In the genomic region with DNA sequence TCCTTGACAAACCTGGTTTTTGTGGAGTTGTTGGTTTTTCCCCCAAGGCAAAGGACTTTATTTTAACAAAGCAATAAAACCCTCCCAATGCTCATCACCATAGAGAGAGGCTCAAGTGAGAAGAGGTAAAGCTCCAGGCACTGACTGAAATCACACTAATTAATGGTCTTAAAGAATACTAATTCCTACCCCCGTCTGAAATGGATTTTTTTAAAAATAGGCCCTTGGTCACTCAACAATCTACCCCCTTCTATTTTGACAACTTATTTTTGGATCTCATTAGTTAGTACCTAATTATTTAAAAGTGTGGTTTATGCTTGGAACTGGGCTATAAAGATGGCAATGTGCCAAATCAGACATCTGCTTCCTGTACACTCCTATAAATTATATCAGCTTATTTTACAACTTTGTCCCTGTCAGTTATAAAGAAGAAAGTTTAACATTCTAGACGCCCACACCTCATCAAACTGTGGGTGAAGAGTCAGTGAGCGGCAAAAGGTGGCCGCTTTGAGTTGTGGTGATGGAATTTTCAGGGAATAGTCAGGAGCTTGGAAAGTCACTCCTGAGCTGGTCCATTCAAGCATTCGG, we compare ENCODE assay signal across 28 cellular contexts. TPM values are rescaled to one million over a fixed set of nuclear protein-coding genes. Genes with fewer than 3 reads are reported as not detected.
DNase-seq lines count a peak whose midpoint lies in the region; ATAC-seq, FAIRE-seq and TF ChIP-seq lines count a peak whose summit lies in the region.
"Had no signal": no experiment of that assay in that cellular context is flagged by ENCODE, and none has a peak within 500 bp of the region (broad histone marks: within the 10 kb centered on the region; RNA-seq: fewer than 3 reads in every experiment).

No MANE protein-coding gene starts in this region.

- H3K4me3 ChIP-seq in astrocyte (ENCODE audit: insufficient read depth, low read depth, low read length) (no peak overlapping the region), keratinocyte (ENCODE audit: control insufficient read depth in 2 of 3, extremely low read depth in 1 of 3, insufficient read depth in 2 of 3, low read depth in 1 of 3, low read length in 3 of 3) (no peak overlapping the region)
- H3K4me3 ChIP-seq: ascending aorta, esophagus squamous epithelium, left lung, MG63, spleen, stomach had no signal

- H3K4me1 Mint-ChIP-seq in astrocyte (ENCODE audit: low read depth, unreplicated experiment) = peaks cover 47% of the 10 kb centered on the region
- H3K4me1 Mint-ChIP-seq in type B pancreatic cell (ENCODE audit: unreplicated experiment) = peaks cover 71% of the 10 kb centered on the region

- peak; percentile 26 for DNase-seq in DMS53 (lab: John Stamatoyannopoulos, UW)
- DNase-seq in DMS53 treated with DMSO at 0.1 percent for 48 hours (lab: John Stamatoyannopoulos, UW; ENCODE audit: unreplicated experiment) = no peak
- peak; percentile 20 for DNase-seq in astrocyte (ENCODE audit: low read depth)
- DNase-seq in keratinocyte (ENCODE audit: low read depth, low spot score) = no peak
- DNase-seq in type B pancreatic cell (ENCODE audit: extremely low spot score, unreplicated experiment) = no peak
- no peak for DNase-seq in activated gamma-delta T cell treated with Interleukin-2 at 50 U/mL for 16 hours
- DNase-seq in posterior vena cava (ENCODE audit: low spot score) = no peak
- DNase-seq: 8988T; activated CD4-positive, alpha-beta T cell treated with anti-CD3 and anti-CD28 coated beads for 1 hour; activated T-cell treated with anti-CD3 and anti-CD28 coated beads, Interleukin-2, amount 50 U/mL, for 72 hours; BE2C; effector memory CD8-positive, alpha-beta T cell; esophagus squamous epithelium; IMR-90; left lung; MG63; NCI-H187 treated with DMSO at 0.1 percent for 48 hours; NCI-H446; spleen; stomach; T1000; trophoblast cell had no signal

- H3K27ac ChIP-seq in astrocyte (ENCODE audit: low read depth, low read length) (no peak overlapping the region), keratinocyte (ENCODE audit: control insufficient read depth, insufficient read depth, low read length) (peak overlapping the region; percentile 84)
- H3K27ac ChIP-seq: ascending aorta, HL-60, left lung, spleen, stomach had no signal

- peaks cover 52% of the 10 kb centered on the region for H3K79me2 ChIP-seq in astrocyte (ENCODE audit: insufficient read depth, low read length)
- H3K79me2 ChIP-seq in keratinocyte (ENCODE audit: control insufficient read depth, insufficient read depth, low read length) = peaks cover 13% of the 10 kb centered on the region

- no peak for FAIRE-seq in astrocyte (lab: Jason Lieb, UNC)
- peak; percentile 43 for FAIRE-seq in keratinocyte (lab: Jason Lieb, UNC)
- FAIRE-seq: G401.6 had no signal

- H3K9me1 ChIP-seq in keratinocyte (ENCODE audit: control insufficient read depth, extremely low read depth, insufficient read depth, low read length) = no peaks in the 10 kb centered on the region

- H3K36me3 Mint-ChIP-seq in astrocyte (ENCODE audit: low read depth, unreplicated experiment) = peaks cover 4% of the 10 kb centered on the region
- H3K36me3 Mint-ChIP-seq in type B pancreatic cell = peaks cover 34% of the 10 kb centered on the region
- H3K36me3 Mint-ChIP-seq: activated naive CD4-positive, alpha-beta T cell treated with anti-CD3 and anti-CD28 coated beads, Interleukin-2, amount 50 U/mL, for 24 hours had no signal

- H3K9ac ChIP-seq in astrocyte (ENCODE audit: low read length) = no peak overlapping the region
- no peak overlapping the region for H3K9ac ChIP-seq in keratinocyte (ENCODE audit: control insufficient read depth, extremely low read depth, insufficient read depth, low read length)

- H3K4me1 ChIP-seq in astrocyte (ENCODE audit: insufficient read depth, low read length) (peaks cover 13% of the 10 kb centered on the region), keratinocyte (ENCODE audit: control insufficient read depth, extremely low read depth, insufficient read depth, low read length) (peaks cover 34% of the 10 kb centered on the region)
- H3K4me1 ChIP-seq: BE2C, left lung had no signal

- no peaks in the 10 kb centered on the region for H3K27me3 ChIP-seq in astrocyte (ENCODE audit: insufficient read depth, low read length)
- H3K27me3 ChIP-seq in keratinocyte (ENCODE audit: control insufficient read depth, extremely low read depth, insufficient read depth, low read length) = no peaks in the 10 kb centered on the region
- H3K27me3 ChIP-seq: ascending aorta, MG63 had no signal

- no peak overlapping the region for H3K4me3 Mint-ChIP-seq in astrocyte (ENCODE audit: unreplicated experiment)
- H3K4me3 Mint-ChIP-seq in type B pancreatic cell = peak overlapping the region; percentile 20
- H3K4me3 Mint-ChIP-seq: activated naive CD4-positive, alpha-beta T cell treated with anti-CD3 and anti-CD28 coated beads, Interleukin-2, amount 50 U/mL, for 24 hours; effector memory CD8-positive, alpha-beta T cell had no signal

- H3K9me3 ChIP-seq in astrocyte (ENCODE audit: insufficient read depth, low read depth, low read length) = no peaks in the 10 kb centered on the region
- no peaks in the 10 kb centered on the region for H3K9me3 ChIP-seq in keratinocyte (ENCODE audit: control insufficient read depth, low read depth, low read length)
- H3K9me3 ChIP-seq: ascending aorta, BE2C, esophagus squamous epithelium, left lung, MG63, spleen, stomach had no signal

- H2AFZ ChIP-seq in astrocyte (ENCODE audit: low read depth, low read length) (no peak overlapping the region), keratinocyte (ENCODE audit: control insufficient read depth, low read length) (no peak overlapping the region)

- TF ChIP-seq CTCF in astrocyte (IDR thresholded peaks at IDR 0.05; ENCODE audit: insufficient read depth, low read depth, low read length) (no peak), keratinocyte (optimal IDR thresholded peaks at IDR 0.05 in 1 of 3, IDR thresholded peaks at IDR 0.05 in 1 of 3, conservative IDR thresholded peaks at IDR 0.05 in 1 of 3; ENCODE audit: extremely low read depth in 1 of 3, insufficient read depth in 2 of 3, low read length in 3 of 3) (no peak), type B pancreatic cell (conservative IDR thresholded peaks at IDR 0.05) (no peak)

- dilution Hi-C loops in keratinocyte (cut with MboI; ENCODE audit: extremely low pct_ligation_motif_present, low sequenced_read_pairs) = no loop called here

- intact Hi-C loops in posterior vena cava (cut with DNase I) = no loop called here

- H3K4me2 ChIP-seq in astrocyte (ENCODE audit: low read length) = no peak overlapping the region
- H3K4me2 ChIP-seq in keratinocyte (ENCODE audit: control insufficient read depth, extremely low read depth, insufficient read depth, low read depth, low read length) = peak overlapping the region; percentile 98

- no peak for ATAC-seq in HG03039 (IDR thresholded peaks at IDR 0.05; ENCODE audit: unreplicated experiment)
- ATAC-seq: activated T-cell treated with anti-CD3 and anti-CD28 coated beads, Interleukin-2, amount 50 U/mL, for 72 hours; effector memory CD8-positive, alpha-beta T cell; left lung had no signal

- H4K20me1 ChIP-seq in astrocyte (ENCODE audit: insufficient read depth, low read length) (peaks cover 7% of the 10 kb centered on the region), keratinocyte (ENCODE audit: control insufficient read depth, extremely low read depth, insufficient read depth, low read length) (no peaks in the 10 kb centered on the region)

- peaks cover 1% of the 10 kb centered on the region for H3K36me3 ChIP-seq in astrocyte (ENCODE audit: insufficient read depth, low read length)
- peaks cover 0 to 2% of the 10 kb centered on the region in 2 experiments for H3K36me3 ChIP-seq in keratinocyte (ENCODE audit: control insufficient read depth in 2 of 2, extremely low read depth in 1 of 2, insufficient read depth in 2 of 2, low read length in 2 of 2)
- H3K36me3 ChIP-seq: BE2C, esophagus squamous epithelium, left lung, MG63, spleen, stomach had no signal

- H3K27ac Mint-ChIP-seq in astrocyte (ENCODE audit: unreplicated experiment) = no peak overlapping the region
- H3K27ac Mint-ChIP-seq in type B pancreatic cell = peak overlapping the region; percentile 9
- H3K27ac Mint-ChIP-seq: activated naive CD4-positive, alpha-beta T cell treated with anti-CD3 and anti-CD28 coated beads, Interleukin-2, amount 50 U/mL, for 24 hours; activated T-cell treated with anti-CD3 and anti-CD28 coated beads, Interleukin-2, amount 50 U/mL, for 72 hours had no signal

- H3K9me3 Mint-ChIP-seq in astrocyte (ENCODE audit: unreplicated experiment) (no peaks in the 10 kb centered on the region), type B pancreatic cell (no peaks in the 10 kb centered on the region)
- H3K9me3 Mint-ChIP-seq: activated naive CD4-positive, alpha-beta T cell treated with anti-CD3 and anti-CD28 coated beads, Interleukin-2, amount 50 U/mL, for 24 hours; activated T-cell treated with anti-CD3 and anti-CD28 coated beads, Interleukin-2, amount 50 U/mL, for 72 hours; neural crest cell had no signal

- H3K27me3 Mint-ChIP-seq in astrocyte (ENCODE audit: low read depth, unreplicated experiment) (no peaks in the 10 kb centered on the region), type B pancreatic cell (peaks cover 6% of the 10 kb centered on the region)

RNA-seq across cellular contexts. Expression of gene GLI3, which starts 10.6 kb away (rescaled TPM):
- 22.1 and 27.7 TPM in 2 replicates for total RNA-seq in astrocyte
- polyA plus RNA-seq in keratinocyte = 2.0 to 3.7 TPM (median 3.6 TPM) in 3 replicates
- polyA plus RNA-seq in keratinocyte (2011; ENCODE audit: low read depth) = 2.1 TPM
- polyA plus RNA-seq in keratinocyte (2011; cell fraction: cytosol; rRNA removed) = 4.2 and 4.3 TPM in 2 replicates
- polyA plus RNA-seq in keratinocyte (2011; cell fraction: nucleus; rRNA removed) = 10.5 and 13.0 TPM in 2 replicates
- polyA plus RNA-seq in keratinocyte (2012; ENCODE audit: low replicate concordance) = 3.5 and 5.1 TPM in 2 replicates
- polyA minus RNA-seq in keratinocyte = 14.7 to 24.0 TPM (median 15.6 TPM) in 3 replicates
- polyA minus RNA-seq in keratinocyte (2011; cell fraction: cytosol; rRNA and poly(A)+ RNA removed) = 8.2 TPM
- polyA minus RNA-seq in keratinocyte (2011; cell fraction: nucleus; rRNA and poly(A)+ RNA removed) = 13.1 and 21.2 TPM in 2 replicates
- 58.0 and 141 TPM in 2 replicates for total RNA-seq in type B pancreatic cell (ENCODE audit: low replicate concordance)
- 10 to 100 TPM; 24.8 to 27.2 TPM for total RNA-seq in posterior vena cava

Comparison
In these comparisons a context has a peak if more than half of its experiments do, and no peak if none do; other contexts are left out.
1. DNase-seq: peak in DMS53 (single experiment) and astrocyte (single experiment); none in DMS53 treated with DMSO at 0.1 percent for 48 hours (single experiment), keratinocyte (single experiment), type B pancreatic cell (single experiment), activated gamma-delta T cell treated with Interleukin-2 at 50 U/mL for 16 hours (single experiment) and posterior vena cava (single experiment).